Comparison of ENCODE assay signal across 1 cellular context in genomic region chr11:48017105-48017874, GRCh38.
TF ChIP-seq lines count a peak whose summit lies in the region.

No MANE protein-coding gene starts in this region.

TF ChIP-seq in A549, 52 proteins besides CTCF, POLR2A, EP300 and RAD21 (continued from another document):
- TF ChIP-seq BCL3 (IDR thresholded peaks at IDR 0.05) (no peak), MAZ (IDR thresholded peaks at IDR 0.05; ENCODE audit: borderline replicate concordance, low read depth, low read length) (no peak), ZSCAN20 (CRISPR knock-in tag; IDR thresholded peaks at IDR 0.05) (no peak), HOXB5 (CRISPR knock-in tag; IDR thresholded peaks at IDR 0.05) (no peak), RFX5 (IDR thresholded peaks at IDR 0.05) (no peak)
